ENCODE assay signal across 14 cellular contexts in genomic region chr4:144310535-144310934, GRCh38.
"Had no signal": no experiment of that assay in that cellular context is flagged by ENCODE, and none has a peak within 500 bp of the region (broad histone marks: within the 10 kb centered on the region; RNA-seq: fewer than 3 reads in every experiment).

No MANE protein-coding gene starts in this region.

- H3K4me3 Mint-ChIP-seq: mesothelial cell of epicardium had no signal

- ATAC-seq: foreskin keratinocyte, gastroesophageal sphincter, heart left ventricle, left cardiac atrium, left lung, left ventricle myocardium superior, lower lobe of right lung, mucosa of descending colon had no signal

- DNase-seq: dermis blood vessel endothelial cell; dorsolateral prefrontal cortex; effector CD4-positive, alpha-beta T cell; effector memory CD4-positive, alpha-beta T cell; foreskin keratinocyte; heart left ventricle; left cardiac atrium; left lung; left ventricle myocardium superior; lower lobe of right lung; mesenchymal stem cell; mucosa of descending colon had no signal

- H3K4me1 Mint-ChIP-seq: mesothelial cell of epicardium had no signal

- H3K27ac Mint-ChIP-seq: mesothelial cell of epicardium had no signal
